In the genomic region with DNA sequence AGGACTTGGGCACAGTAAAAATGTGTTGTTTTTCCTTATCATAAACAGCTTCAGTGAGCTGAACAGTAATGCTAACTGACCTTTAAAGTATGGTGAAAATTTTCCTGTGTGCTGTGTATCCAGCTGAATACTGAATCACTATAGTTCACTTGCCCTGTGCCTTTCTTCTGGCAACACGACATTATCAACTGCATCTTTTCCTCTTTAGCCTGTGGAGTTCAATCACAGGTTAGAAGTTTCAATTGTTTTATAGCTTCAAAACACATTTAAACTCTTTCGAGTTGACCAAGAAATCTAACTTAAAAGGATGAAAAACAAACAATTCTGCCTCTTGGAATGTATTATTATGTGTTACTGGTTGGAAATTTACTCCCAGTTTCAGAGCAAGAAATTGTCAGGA, we compare ENCODE assay signal across 21 cellular contexts.
DNase-seq lines count a peak whose midpoint lies in the region; ATAC-seq and TF ChIP-seq lines count a peak whose summit lies in the region.
"Had no signal": no experiment of that assay in that cellular context is flagged by ENCODE, and none has a peak within 500 bp of the region (broad histone marks: within the 10 kb centered on the region; RNA-seq: fewer than 3 reads in every experiment).

No MANE protein-coding gene starts in this region.

- H3K36me3 ChIP-seq in ACC112 (ENCODE audit: insufficient read depth, low read length) (no peaks in the 10 kb centered on the region), PC-9 (ENCODE audit: low read depth) (no peaks in the 10 kb centered on the region), adipocyte (ENCODE audit: control insufficient read depth, insufficient read depth, low read length, severe bottlenecking) (no peaks in the 10 kb centered on the region)

- no peak overlapping the region for H3K9ac ChIP-seq in adipocyte (ENCODE audit: low read length)

- in situ Hi-C loops in GM13977 (cut with MboI; ENCODE audit: low pct_unique_long_range_greater_than_20kb, low sequenced_read_pairs, unreplicated experiment), result no loop called here

- no peaks in the 10 kb centered on the region for H3K79me2 ChIP-seq in ACC112 (ENCODE audit: control insufficient read depth, insufficient read depth, low read length, unreplicated experiment)
- H3K79me2 ChIP-seq in PC-9 (ENCODE audit: low read depth), result no peaks in the 10 kb centered on the region

- H3K36me3 Mint-ChIP-seq in nephron (ENCODE audit: low read depth), result no peaks in the 10 kb centered on the region
- peaks cover 0 to 7% (median 0%) of the 10 kb centered on the region in 3 donors for H3K36me3 Mint-ChIP-seq in naive thymus-derived CD8-positive, alpha-beta T cell

- H3K4me1 Mint-ChIP-seq in nephron, result peaks cover 22% of the 10 kb centered on the region
- H3K4me1 Mint-ChIP-seq in naive thymus-derived CD8-positive, alpha-beta T cell, result no peaks in the 10 kb centered on the region

- DNase-seq in PC-9 (no peak), adipocyte (ENCODE audit: low read depth) (peak; percentile 39), SW480 (ENCODE audit: low spot score) (no peak), GM13977 (ENCODE audit: low spot score) (no peak)
- no peak for DNase-seq in activated CD8-positive, alpha-beta memory T cell treated with anti-CD3 and anti-CD28 coated beads, Interleukin-2, amount 50 U/mL, for 4 hours
- no peak for DNase-seq in naive thymus-derived CD8-positive, alpha-beta T cell
- DNase-seq: 8988T; Caco-2; CD4-positive, alpha-beta T cell; GF-D8; GOT3; HFFc6; IMR-90; NCI-H1417 treated with DMSO at 0.1 percent for 48 hours; NCI-H187 treated with DMSO at 0.1 percent for 48 hours; NCI-H345; NCI-H524 treated with DMSO at 0.1 percent for 48 hours; PC-3 had no signal

- H3F3A ChIP-seq in PC-9 (ENCODE audit: insufficient read depth, low read depth), result no peaks in the 10 kb centered on the region

- no peaks in the 10 kb centered on the region for H3K9me2 ChIP-seq in PC-9 (ENCODE audit: insufficient read depth)

- peaks cover 13% of the 10 kb centered on the region for H3K9me3 Mint-ChIP-seq in nephron
- H3K9me3 Mint-ChIP-seq in naive thymus-derived CD8-positive, alpha-beta T cell, result peaks cover 2 to 14% (median 5%) of the 10 kb centered on the region in 9 donors

- H3K4me3 ChIP-seq in ACC112 (ENCODE audit: low read depth, low read length) (no peak overlapping the region), PC-9 (no peak overlapping the region), adipocyte (ENCODE audit: low read length) (no peak overlapping the region)
- H3K4me3 ChIP-seq: GM12878 had no signal

- H3K27me3 ChIP-seq in ACC112 (ENCODE audit: insufficient read depth, low read length) (no peaks in the 10 kb centered on the region), PC-9 (ENCODE audit: insufficient read depth, low read depth) (no peaks in the 10 kb centered on the region), adipocyte (replicated peaks; ENCODE audit: control insufficient read depth, insufficient read depth, low read length) (no peaks in the 10 kb centered on the region)

- intact Hi-C loops in PC-9 (cut with micrococcal nuclease; ENCODE audit: unreplicated experiment), result no loop called here

- CTCF ChIA-PET in PC-9 (lab: Charles Lee), result interaction anchor here (0.6 kb wide), 1 partner anchor 230 kb away, joined by 3 read pairs; no protein-coding TSS in a partner anchor

- TF ChIP-seq CTCF in PC-9 (conservative IDR thresholded peaks at IDR 0.05) (no peak), nephron (IDR thresholded peaks at IDR 0.05; ENCODE audit: unreplicated experiment in 3 of 3) (no peak), GM13977 (IDR thresholded peaks at IDR 0.05; ENCODE audit: extremely low read depth, insufficient read depth, missing control alignments) (no peak)

- ATAC-seq in naive thymus-derived CD8-positive, alpha-beta T cell, result no peak
- ATAC-seq: GM12878, PC-3 had no signal

- H3K4me3 Mint-ChIP-seq in nephron, result no peak overlapping the region
- no peak overlapping the region for H3K4me3 Mint-ChIP-seq in naive thymus-derived CD8-positive, alpha-beta T cell
- H3K4me3 Mint-ChIP-seq: CD4-positive, alpha-beta T cell; HFFc6 had no signal

- H3K9me3 ChIP-seq in PC-9 (ENCODE audit: insufficient read depth, low read depth) (no peaks in the 10 kb centered on the region), adipocyte (ENCODE audit: control insufficient read depth, low read length) (peaks cover 4% of the 10 kb centered on the region)
- H3K9me3 ChIP-seq: Caco-2 had no signal

- H3K4me1 ChIP-seq in ACC112 (ENCODE audit: control insufficient read depth, insufficient read depth, low read length, unreplicated experiment) (no peaks in the 10 kb centered on the region), PC-9 (replicated peaks; ENCODE audit: insufficient read depth) (no peaks in the 10 kb centered on the region), adipocyte (ENCODE audit: control insufficient read depth, insufficient read depth, low read length) (no peaks in the 10 kb centered on the region)
- H3K4me1 ChIP-seq: Caco-2 had no signal

- BruUV-seq in PC-9 (replicated peaks; lab: Mats Ljungman, UMichigan), result no TSS peak

- H3K4me2 ChIP-seq in PC-9, result no peak overlapping the region

- peak overlapping the region; percentile 21 for H2AFZ ChIP-seq in ACC112 (ENCODE audit: low read length, unreplicated experiment)
- peak overlapping the region; percentile 54; the same call in 1 of the 2 replicates for H2AFZ ChIP-seq in PC-9

- peak overlapping the region; percentile 93 to 97 (median 93) for H3K27ac Mint-ChIP-seq in nephron
- H3K27ac Mint-ChIP-seq in naive thymus-derived CD8-positive, alpha-beta T cell, result no peak overlapping the region
- H3K27ac Mint-ChIP-seq: CD4-positive, alpha-beta T cell; HFFc6 had no signal

- no peaks in the 10 kb centered on the region for H3K27me3 Mint-ChIP-seq in nephron (ENCODE audit: low read depth)
- peaks cover 0 to 2% (median 0%) of the 10 kb centered on the region in 5 donors for H3K27me3 Mint-ChIP-seq in naive thymus-derived CD8-positive, alpha-beta T cell
- H3K27me3 Mint-ChIP-seq: CD4-positive, alpha-beta T cell had no signal

- no peaks in the 10 kb centered on the region for H4K20me1 ChIP-seq in PC-9 (ENCODE audit: insufficient read depth)

- H3K27ac ChIP-seq in ACC112 (ENCODE audit: low read depth, low read length) (no peak overlapping the region), PC-9 (no peak overlapping the region)

- POLR2A ChIA-PET in PC-9 (lab: Charles Lee; ENCODE audit: unreplicated experiment), result interaction anchor here (0.6 kb wide), 2 partner anchors 131 to 381 kb away, joined by 3 to 4 read pairs; no protein-coding TSS in a partner anchor
- POLR2A ChIA-PET in naive thymus-derived CD8-positive, alpha-beta T cell (lab: Charles Lee), result no interaction called here

Comparison
In these comparisons a context has a peak if more than half of its experiments do, and no peak if none do; other contexts are left out.
1. H3K27ac Mint-ChIP-seq: peak in nephron (3 of 3); none in naive thymus-derived CD8-positive, alpha-beta T cell (0 of 10).